ENCODE assay signal across 1 cellular context in genomic region chr22:45551310-45552016, GRCh38.
TF ChIP-seq lines count a peak whose summit lies in the region.

No MANE protein-coding gene starts in this region.

TF ChIP-seq in HepG2, 621 proteins besides CTCF, POLR2A, EP300 and RAD21 (continued from another document):
- no peak for TF ChIP-seq ZBTB46 (CRISPR knock-in tag; IDR thresholded peaks at IDR 0.05; ENCODE audit: borderline replicate concordance)
- TF ChIP-seq KLF9 (CRISPR knock-in tag; IDR thresholded peaks at IDR 0.05; ENCODE audit: low read depth): no peak
- TF ChIP-seq NR2F6 (IDR thresholded peaks at IDR 0.05): peak; percentile 84
- peak; percentile 87 for TF ChIP-seq NR2F6 (CRISPR knock-in tag; IDR thresholded peaks at IDR 0.05)
- TF ChIP-seq NR2F2 (IDR thresholded peaks at IDR 0.05; ENCODE audit: borderline replicate concordance, low read depth): peak; percentile 82
- TF ChIP-seq ZNF382 (CRISPR knock-in tag; IDR thresholded peaks at IDR 0.05; ENCODE audit: borderline replicate concordance): no peak
- no peak for TF ChIP-seq ZNF605 (CRISPR knock-in tag; IDR thresholded peaks at IDR 0.05)
- peak; percentile 36; the same call in 1 of the 2 replicates for TF ChIP-seq ZNF687 (CRISPR knock-in tag; IDR thresholded peaks at IDR 0.05)
- TF ChIP-seq HOXD1 (CRISPR knock-in tag; IDR thresholded peaks at IDR 0.05): no peak
- no peak for TF ChIP-seq ZBTB10 (CRISPR knock-in tag; IDR thresholded peaks at IDR 0.05; ENCODE audit: borderline replicate concordance)
- no peak for TF ChIP-seq KDM3A (CRISPR knock-in tag; IDR thresholded peaks at IDR 0.05; ENCODE audit: low read depth)
- peak; percentile 60; the same call in 1 of the 2 replicates for TF ChIP-seq ESRRA (CRISPR knock-in tag; IDR thresholded peaks at IDR 0.05; ENCODE audit: low read depth)
- TF ChIP-seq MTA1 (CRISPR knock-in tag; IDR thresholded peaks at IDR 0.05; ENCODE audit: borderline replicate concordance): peak; percentile 57; the same call in 1 of the 2 replicates
- no peak for TF ChIP-seq NCOA1 (CRISPR knock-in tag; IDR thresholded peaks at IDR 0.05)
- no peak for TF ChIP-seq PLSCR1 (CRISPR knock-in tag; IDR thresholded peaks at IDR 0.05; ENCODE audit: borderline replicate concordance)
- peak; percentile 13 for TF ChIP-seq AGO2 (optimal IDR thresholded peaks at IDR 0.05; ENCODE audit: low read depth, low read length)
